In genomic region chr2:88016086-88016947, GRCh38 we compare ENCODE assay signal across 8 cellular contexts. TPM values are rescaled to one million over a fixed set of nuclear protein-coding genes. Genes with fewer than 3 reads are reported as not detected.
A peak's percentile ranks its signal among the peaks of the same experiment; 100 is the strongest.
DNase-seq lines count a peak whose midpoint lies in the region; ATAC-seq and TF ChIP-seq lines count a peak whose summit lies in the region.

RNU2-63P (minus strand) TSS chr2:88016547.

- peak within 1 kb of the TSS; percentile 79 for H3K14ac ChIP-seq in trophoblast cell (ENCODE audit: low read length)

- peak; percentile 88 to 96 (median 94) for ATAC-seq in heart left ventricle

- peak within 1 kb of the TSS; percentile 99 for H3K27ac Mint-ChIP-seq in activated naive CD8-positive, alpha-beta T cell treated with anti-CD3 and anti-CD28 coated beads for 36 hours

- no peaks in the 10 kb centered on the region for H3K9me3 ChIP-seq in heart left ventricle
- no peaks in the 10 kb centered on the region for H3K9me3 ChIP-seq in trophoblast cell (ENCODE audit: insufficient read depth, low read depth, low read length)
- no peaks in the 10 kb centered on the region for H3K9me3 ChIP-seq in transverse colon

- peak within 1 kb of the TSS; percentile 72 for H4K91ac ChIP-seq in trophoblast cell (ENCODE audit: low read depth, low read length)

- peaks cover 16% of the 10 kb centered on the region for H3K4me1 Mint-ChIP-seq in activated naive CD8-positive, alpha-beta T cell treated with anti-CD3 and anti-CD28 coated beads for 36 hours

- H3K79me1 ChIP-seq in trophoblast cell (ENCODE audit: low read length): peaks cover 8% of the 10 kb centered on the region

- in situ Hi-C loops in transverse colon (cut with MboI; ENCODE audit: low pct_ligation_motif_present in 1 of 4, low pct_unique_long_range_greater_than_20kb in 1 of 4, low sequenced_read_pairs in 3 of 4): no loop called here

- TF ChIP-seq CTCF in heart left ventricle (IDR thresholded peaks at IDR 0.05) (no peak), transverse colon (IDR thresholded peaks at IDR 0.05) (no peak)

- no peaks in the 10 kb centered on the region for H3K27me3 Mint-ChIP-seq in activated naive CD8-positive, alpha-beta T cell treated with anti-CD3 and anti-CD28 coated beads for 36 hours

- H3K27ac ChIP-seq in heart left ventricle: peak within 1 kb of the TSS in 7 of 12 donors; percentile 15 to 67 (median 51)
- H3K27ac ChIP-seq in trophoblast cell (ENCODE audit: low read depth, low read length): peak within 1 kb of the TSS; percentile 32
- peak within 1 kb of the TSS; percentile 61 to 85 (median 82) for H3K27ac ChIP-seq in transverse colon

- peak within 1 kb of the TSS; percentile 82 for H3K9ac ChIP-seq in trophoblast cell (ENCODE audit: low read length)

- H3K27me3 ChIP-seq in H7 (ENCODE audit: control insufficient read depth, insufficient read depth, low read length) (no peaks in the 10 kb centered on the region), heart left ventricle (no peaks in the 10 kb centered on the region), trophoblast cell (ENCODE audit: insufficient read depth, low read length) (no peaks in the 10 kb centered on the region), transverse colon (no peaks in the 10 kb centered on the region)

- H3K4me3 ChIP-seq in H7 (ENCODE audit: insufficient read depth, low read depth, low read length) (peak within 1 kb of the TSS; percentile 49), heart left ventricle (peak within 1 kb of the TSS; percentile 28 to 90 (median 61)), trophoblast cell (ENCODE audit: low read depth, low read length) (peak within 1 kb of the TSS; percentile 72), transverse colon (peak within 1 kb of the TSS; percentile 46 to 61 (median 54))

- H2BK12ac ChIP-seq in trophoblast cell (ENCODE audit: low read length): peak within 1 kb of the TSS; percentile 54

- peak within 1 kb of the TSS; percentile 100 for H2BK5ac ChIP-seq in trophoblast cell (ENCODE audit: low read depth, low read length, poor library complexity)

- intact Hi-C loops in heart left ventricle (cut with DNase I) (no loop called here), transverse colon (cut with DNase I; ENCODE audit: low total_unique reads) (no loop called here)

- H3K18ac ChIP-seq in trophoblast cell (ENCODE audit: low read length): peak within 1 kb of the TSS; percentile 55

- H2AK5ac ChIP-seq in trophoblast cell (ENCODE audit: low read length): no peak within 1 kb of the TSS

- peak within 1 kb of the TSS; percentile 70 for H3K4me2 ChIP-seq in trophoblast cell (ENCODE audit: low read length)

- peaks cover 4% of the 10 kb centered on the region for H3K9me3 Mint-ChIP-seq in activated naive CD8-positive, alpha-beta T cell treated with anti-CD3 and anti-CD28 coated beads for 36 hours

- H3K4me3 Mint-ChIP-seq in activated naive CD8-positive, alpha-beta T cell treated with anti-CD3 and anti-CD28 coated beads for 36 hours: peak within 1 kb of the TSS; percentile 94

- peak within 1 kb of the TSS; percentile 68 for H2AFZ ChIP-seq in trophoblast cell (ENCODE audit: insufficient read depth, low read length, poor library complexity)

- TF ChIP-seq EP300 in transverse colon (IDR thresholded peaks at IDR 0.05; ENCODE audit: low read depth): no peak

- peak within 1 kb of the TSS; percentile 85 for H2BK120ac ChIP-seq in trophoblast cell (ENCODE audit: insufficient read depth, low read length, poor library complexity)

- no peaks in the 10 kb centered on the region for H3K36me3 Mint-ChIP-seq in activated naive CD8-positive, alpha-beta T cell treated with anti-CD3 and anti-CD28 coated beads for 36 hours

- WGBS in heart left ventricle, 4 donors: 12 to 15% (median 14%) methylated on average over 32 to 33 of the region's 33 CpGs
- WGBS in trophoblast cell (ENCODE audit: extremely low coverage, insufficient coverage, insufficient read length): no CpG with 5 or more reads among the region's 33 CpGs
- WGBS in transverse colon (ENCODE audit: low coverage in 1 of 2), 2 donors: 9 to 15% methylated on average over 14 to 32 of the region's 33 CpGs

- peak within 1 kb of the TSS; percentile 68 for H4K8ac ChIP-seq in trophoblast cell (ENCODE audit: low read depth, low read length)

- H3K23ac ChIP-seq in trophoblast cell (ENCODE audit: low read length): no peak within 1 kb of the TSS

- peaks cover 5% of the 10 kb centered on the region for H3K79me2 ChIP-seq in trophoblast cell (ENCODE audit: control insufficient read depth, insufficient read depth, low read length, poor library complexity)

- peaks cover 0 to 9% (median 0%) of the 10 kb centered on the region in 12 donors for H3K4me1 ChIP-seq in heart left ventricle
- H3K4me1 ChIP-seq in trophoblast cell (ENCODE audit: control insufficient read depth in 1 of 2, insufficient read depth in 2 of 2, low read length in 2 of 2): peaks cover 9 to 13% of the 10 kb centered on the region in 2 experiments
- peaks cover 0 to 8% (median 6%) of the 10 kb centered on the region in 4 donors for H3K4me1 ChIP-seq in transverse colon

- H3K36me3 ChIP-seq in H7 (replicated peaks; ENCODE audit: control insufficient read depth, insufficient read depth, low read length) (no peaks in the 10 kb centered on the region), heart left ventricle (no peaks in the 10 kb centered on the region), trophoblast cell (ENCODE audit: control insufficient read depth in 1 of 2, insufficient read depth in 2 of 2, low read length in 2 of 2) (no peaks in the 10 kb centered on the region), transverse colon (no peaks in the 10 kb centered on the region)

- peak within 1 kb of the TSS; percentile 24 for H4K12ac ChIP-seq in trophoblast cell (ENCODE audit: low read depth, low read length)

- TF ChIP-seq POLR2A in heart left ventricle (IDR thresholded peaks at IDR 0.05) (no peak), transverse colon (IDR thresholded peaks at IDR 0.05) (peak; percentile 71)

- peak within 1 kb of the TSS; percentile 19 for H3K4ac ChIP-seq in trophoblast cell (ENCODE audit: low read depth, low read length)

- peak; percentile 98 for DNase-seq in ELR (ENCODE audit: low read depth)
- DNase-seq in H7: peak; percentile 84
- peak; percentile 91 for DNase-seq in M059J (ENCODE audit: low read depth)
- peak; percentile 91 for DNase-seq in SKM-1 (lab: John Stamatoyannopoulos, UW; ENCODE audit: unreplicated experiment)
- peak; percentile 77 for DNase-seq in activated naive CD8-positive, alpha-beta T cell treated with anti-CD3 and anti-CD28 coated beads for 36 hours
- DNase-seq in heart left ventricle: peak; percentile 55 to 83 (median 61)
- peak; percentile 86 to 98 for DNase-seq in trophoblast cell
- DNase-seq in transverse colon: peak; percentile 83

RNA-seq across cellular contexts. Expression of gene RNU2-63P, which starts in this region (rescaled TPM):
- total RNA-seq in H7 (2014; rRNA removed; shearing (Covaris generic)): 1,165 and 1,374 TPM in 2 replicates
- not detected in 2 replicates for total RNA-seq in M059J (2014; rRNA removed; shearing (Covaris generic))
- 10 to 100 TPM; 39.1 to 40.1 TPM for total RNA-seq in activated naive CD8-positive, alpha-beta T cell treated with anti-CD3 and anti-CD28 coated beads for 36 hours
- total RNA-seq in heart left ventricle (not detected), transverse colon (not detected)
- polyA plus RNA-seq in heart left ventricle: not detected
- polyA plus RNA-seq in trophoblast cell (2013): not detected in 2 replicates

Comparison
In these comparisons a context has a peak if more than half of its experiments do, and no peak if none do; other contexts are left out.
1. Peak in every context shown above with its lines: DNase-seq, ATAC-seq, H3K4me3 ChIP-seq and H3K27ac ChIP-seq.
2. RNA of gene RNU2-63P (total RNA-seq): 1,165 to 1,374 TPM in H7; 39.1 to 40.1 TPM in activated naive CD8-positive, alpha-beta T cell treated with anti-CD3 and anti-CD28 coated beads for 36 hours, not detected in M059J, not detected in heart left ventricle and not detected in transverse colon; every median in the first group is over 10 times any median in the second.
3. Peak in DNase-seq in M059J; RNA of the gene not detected or under 1 TPM.
4. Peak in DNase-seq, ATAC-seq, H3K4me3 ChIP-seq and H3K27ac ChIP-seq in heart left ventricle; RNA of the gene not detected or under 1 TPM.
5. Peak in DNase-seq, H3K4me3 ChIP-seq and H3K27ac ChIP-seq in transverse colon; RNA of the gene not detected or under 1 TPM.
6. H3K27ac ChIP-seq: peak in every context shown above with its lines; median percentile 82 in transverse colon; 51 in heart left ventricle; 32 in trophoblast cell.